13 cellular contexts compared by ENCODE assay signal in the genomic region with DNA sequence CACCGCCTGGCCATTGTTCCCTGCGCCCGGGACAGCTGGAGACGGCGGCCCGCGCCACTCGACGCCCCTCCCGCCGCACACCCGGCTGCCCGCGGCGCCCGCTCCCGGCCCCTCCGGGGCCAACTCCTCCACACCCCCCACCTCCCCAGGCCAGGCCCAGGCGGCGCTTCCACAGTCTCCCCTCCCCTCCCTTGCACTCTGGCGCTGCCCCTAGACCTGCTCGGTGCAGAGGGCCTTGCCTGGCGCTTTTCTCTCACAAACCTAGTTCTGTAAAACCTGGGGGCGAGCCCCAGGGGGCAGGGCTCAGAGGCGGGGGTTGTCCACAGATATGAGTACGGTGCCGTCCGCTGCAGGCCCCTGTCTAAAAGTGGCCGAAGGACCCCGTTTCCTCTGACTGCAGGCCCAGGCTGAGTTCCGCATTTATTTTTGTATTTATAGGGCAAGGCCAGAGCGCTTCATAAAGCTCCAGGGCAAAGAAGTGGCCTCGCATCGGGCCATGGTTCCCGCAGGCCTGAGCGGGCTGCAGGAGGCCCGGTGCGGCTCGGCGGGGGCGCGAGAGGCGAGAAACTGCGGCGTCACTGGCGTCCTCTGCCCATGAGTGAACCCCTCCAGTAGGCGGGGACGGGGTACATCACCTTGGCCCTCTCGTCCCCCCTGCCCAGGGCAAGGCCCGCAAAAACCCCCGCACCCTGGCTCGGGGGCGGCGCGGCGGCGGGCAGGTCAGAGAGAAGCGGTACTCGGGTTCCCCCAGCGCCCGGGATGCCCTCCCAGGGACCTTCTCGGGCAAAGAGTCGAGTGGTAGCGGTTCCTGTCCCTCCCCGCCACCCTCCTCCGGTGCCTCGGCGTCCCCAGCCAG.
DNase-seq lines count a peak whose midpoint lies in the region; ATAC-seq and TF ChIP-seq lines count a peak whose summit lies in the region.
"Had no signal": no experiment of that assay in that cellular context is flagged by ENCODE, and none has a peak within 500 bp of the region (broad histone marks: within the 10 kb centered on the region; RNA-seq: fewer than 3 reads in every experiment).

No MANE protein-coding gene starts in this region.

- H3K36me3 Mint-ChIP-seq in osteocyte (ENCODE audit: unreplicated experiment), result no peaks in the 10 kb centered on the region

- TF ChIP-seq CTCF in Loucy (conservative IDR thresholded peaks at IDR 0.05; ENCODE audit: low read length), result no peak
- TF ChIP-seq CTCF in esophagus muscularis mucosa (IDR thresholded peaks at IDR 0.05), result no peak
- TF ChIP-seq CTCF in osteocyte (IDR thresholded peaks at IDR 0.05), result no peak

- H3K9me3 ChIP-seq in Loucy (ENCODE audit: insufficient read depth, low read depth, low read length) (no peaks in the 10 kb centered on the region), esophagus muscularis mucosa (no peaks in the 10 kb centered on the region)
- H3K9me3 ChIP-seq: breast epithelium, SJCRH30, transverse colon had no signal

- H3K4me3 ChIP-seq in Loucy (ENCODE audit: low read length, poor library complexity, severe bottlenecking) (peak overlapping the region; percentile 63), esophagus muscularis mucosa (peak overlapping the region in 3 of 4 donors; percentile 20 to 48 (median 41))
- H3K4me3 ChIP-seq: SJCRH30 had no signal

- no peak for TF ChIP-seq POLR2A in esophagus muscularis mucosa (IDR thresholded peaks at IDR 0.05; ENCODE audit: low read depth)

- H2AFZ ChIP-seq in Loucy (ENCODE audit: low read length), result peak overlapping the region; percentile 43; the same call in 1 of the 2 replicates

- intact Hi-C loops in esophagus muscularis mucosa (cut with DNase I), result no loop called here

- H3K4me1 ChIP-seq in Loucy (ENCODE audit: insufficient read depth, low read length, poor library complexity, severe bottlenecking) (peaks cover 10% of the 10 kb centered on the region), esophagus muscularis mucosa (peaks cover 23 to 56% (median 54%) of the 10 kb centered on the region in 4 donors)
- H3K4me1 ChIP-seq: SJCRH30 had no signal

- H4K20me1 ChIP-seq in Loucy (ENCODE audit: insufficient read depth, low read length, poor library complexity, severe bottlenecking), result no peaks in the 10 kb centered on the region

- peaks cover 3% of the 10 kb centered on the region for H3K9me3 Mint-ChIP-seq in osteocyte (ENCODE audit: unreplicated experiment)

- H3K27ac Mint-ChIP-seq in osteocyte (ENCODE audit: unreplicated experiment), result no peak overlapping the region

- H3K27me3 Mint-ChIP-seq in osteocyte (ENCODE audit: unreplicated experiment), result peaks cover 39% of the 10 kb centered on the region

- ATAC-seq in GM19023 (IDR thresholded peaks at IDR 0.05; ENCODE audit: unreplicated experiment) (no peak), HG03139 (IDR thresholded peaks at IDR 0.05; ENCODE audit: unreplicated experiment) (no peak)

- H3K27me3 ChIP-seq in Loucy (ENCODE audit: insufficient read depth, low read length, poor library complexity, severe bottlenecking) (peaks cover 11% of the 10 kb centered on the region), esophagus muscularis mucosa (peaks cover 0 to 67% (median 39%) of the 10 kb centered on the region in 4 donors)
- H3K27me3 ChIP-seq: SJCRH30 had no signal

- H3K36me3 ChIP-seq in Loucy (ENCODE audit: insufficient read depth, low read length) (no peaks in the 10 kb centered on the region), esophagus muscularis mucosa (no peaks in the 10 kb centered on the region)
- H3K36me3 ChIP-seq: breast epithelium, transverse colon had no signal

- H3K4me3 Mint-ChIP-seq in osteocyte (ENCODE audit: unreplicated experiment), result no peak overlapping the region

- H3K9me2 ChIP-seq in Loucy (replicated peaks; ENCODE audit: low read depth, low read length), result no peaks in the 10 kb centered on the region

- H3K4me2 ChIP-seq in Loucy (ENCODE audit: low read depth, low read length, poor library complexity, severe bottlenecking), result peak overlapping the region; percentile 64

- no peak overlapping the region for H3K9ac ChIP-seq in Loucy (ENCODE audit: low read depth, low read length, poor library complexity, severe bottlenecking)

- peak; percentile 26 for DNase-seq in activated CD4-positive, CD25-positive, alpha-beta regulatory T cell treated with anti-CD3 and anti-CD28 coated beads, Interleukin-2, amount 50 U/mL, for 72 hours
- DNase-seq in activated CD4-positive, CD25-positive, alpha-beta regulatory T cell (lab: John Stamatoyannopoulos, UW), result no peak
- DNase-seq in esophagus muscularis mucosa (ENCODE audit: extremely low spot score) (no peak), osteocyte (ENCODE audit: extremely low spot score, unreplicated experiment) (peak; percentile 82), NCI-H1694 (lab: John Stamatoyannopoulos, UW) (no peak)
- DNase-seq: EL, SJCRH30, transverse colon had no signal

- H3F3A ChIP-seq in Loucy (ENCODE audit: low read depth), result no peaks in the 10 kb centered on the region; the same call in 1 of the 2 replicates

- peaks cover 9% of the 10 kb centered on the region for H3K4me1 Mint-ChIP-seq in osteocyte (ENCODE audit: unreplicated experiment)

- TF ChIP-seq EP300 in esophagus muscularis mucosa (IDR thresholded peaks at IDR 0.05), result no peak

- no peak overlapping the region for H3K27ac ChIP-seq in esophagus muscularis mucosa (replicated peaks in 1 of 4)
- H3K27ac ChIP-seq: breast epithelium, epithelial cell of prostate, SJCRH30 had no signal

- H3K79me2 ChIP-seq in Loucy (ENCODE audit: insufficient read depth, low read length), result peaks cover 19% of the 10 kb centered on the region

- WGBS in esophagus muscularis mucosa, result 18% methylated on average over 15 of the region's 68 CpGs

Comparison
In these comparisons a context has a peak if more than half of its experiments do, and no peak if none do; other contexts are left out.
1. DNase-seq: peak in activated CD4-positive, CD25-positive, alpha-beta regulatory T cell treated with anti-CD3 and anti-CD28 coated beads, Interleukin-2, amount 50 U/mL, for 72 hours (single experiment) and osteocyte (single experiment); none in activated CD4-positive, CD25-positive, alpha-beta regulatory T cell (0 of 4), esophagus muscularis mucosa (single experiment) and NCI-H1694 (single experiment).